24 cellular contexts compared by ENCODE assay signal in genomic region chr5:117295941-117296340, GRCh38.
"Had no signal": no experiment of that assay in that cellular context is flagged by ENCODE, and none has a peak within 500 bp of the region (broad histone marks: within the 10 kb centered on the region; RNA-seq: fewer than 3 reads in every experiment).

No MANE protein-coding gene starts in this region.

- DNase-seq: effector CD4-positive, alpha-beta T cell; endodermal cell; immature natural killer cell; left colon; left ventricle myocardium superior; mesendoderm; mucosa of descending colon; naive thymus-derived CD8-positive, alpha-beta T cell; psoas muscle; stimulated activated CD4-positive, alpha-beta T cell treated with anti-CD3 and anti-CD28 coated beads, Interleukin-2, amount 100 ng/mL, for 24 hours; stimulated activated CD4-positive, alpha-beta T cell treated with anti-CD3 and anti-CD28 coated beads, Interleukin-4, amount 100 ng/mL, for 4 hours; stimulated activated naive B cell treated with anti-CD40 and anti-IgM and Interleukin-4, amounts not matched to agents 10 μg/mL and 1 μg/mL and 100 μg/mL, for 72 hours; stimulated activated naive CD8-positive, alpha-beta T cell treated with anti-CD3 and anti-CD28 coated beads, Interleukin-15, amount 100 ng/mL, for 72 hours; testis; upper lobe of right lung had no signal

- H3K4me1 Mint-ChIP-seq: immature natural killer cell; naive thymus-derived CD8-positive, alpha-beta T cell; stimulated activated naive B cell treated with anti-CD40 and anti-IgM and Interleukin-4, amounts not matched to agents 10 μg/mL and 1 μg/mL and 100 μg/mL, for 72 hours; stimulated activated naive CD8-positive, alpha-beta T cell treated with anti-CD3 and anti-CD28 coated beads, Interleukin-15, amount 100 ng/mL, for 72 hours had no signal

- H3K9me3 ChIP-seq: gastroesophageal sphincter, mucosa of descending colon, neutrophil, psoas muscle, testis, upper lobe of right lung, vagina had no signal

- H3K27ac Mint-ChIP-seq: endodermal cell; immature natural killer cell; naive thymus-derived CD8-positive, alpha-beta T cell; stimulated activated naive B cell treated with anti-CD40 and anti-IgM and Interleukin-4, amounts not matched to agents 10 μg/mL and 1 μg/mL and 100 μg/mL, for 72 hours; stimulated activated naive CD8-positive, alpha-beta T cell treated with anti-CD3 and anti-CD28 coated beads, Interleukin-15, amount 100 ng/mL, for 72 hours had no signal

- H3K4me3 ChIP-seq: coronary artery, gastroesophageal sphincter, lung, mucosa of descending colon, psoas muscle, skin epidermis, testis, tibial nerve, upper lobe of right lung, vagina had no signal

- H3K27me3 Mint-ChIP-seq: naive thymus-derived CD8-positive, alpha-beta T cell; stimulated activated naive B cell treated with anti-CD40 and anti-IgM and Interleukin-4, amounts not matched to agents 10 μg/mL and 1 μg/mL and 100 μg/mL, for 72 hours; stimulated activated naive CD8-positive, alpha-beta T cell treated with anti-CD3 and anti-CD28 coated beads, Interleukin-15, amount 100 ng/mL, for 72 hours had no signal

- H3K36me3 Mint-ChIP-seq: immature natural killer cell; naive thymus-derived CD8-positive, alpha-beta T cell; stimulated activated naive B cell treated with anti-CD40 and anti-IgM and Interleukin-4, amounts not matched to agents 10 μg/mL and 1 μg/mL and 100 μg/mL, for 72 hours had no signal

- H3K36me3 ChIP-seq: gastroesophageal sphincter, neutrophil, tibial nerve, upper lobe of right lung, vagina had no signal

- H3K4me3 Mint-ChIP-seq: endodermal cell; immature natural killer cell; naive thymus-derived CD8-positive, alpha-beta T cell; stimulated activated naive B cell treated with anti-CD40 and anti-IgM and Interleukin-4, amounts not matched to agents 10 μg/mL and 1 μg/mL and 100 μg/mL, for 72 hours; stimulated activated naive CD8-positive, alpha-beta T cell treated with anti-CD3 and anti-CD28 coated beads, Interleukin-15, amount 100 ng/mL, for 72 hours had no signal

- ATAC-seq: esophagus mucosa; gastroesophageal sphincter; left colon; left ventricle myocardium superior; mucosa of descending colon; naive thymus-derived CD8-positive, alpha-beta T cell; psoas muscle; sciatic nerve; stimulated activated naive B cell treated with anti-CD40 and anti-IgM and Interleukin-4, amounts not matched to agents 10 μg/mL and 1 μg/mL and 100 μg/mL, for 72 hours; stimulated activated naive CD8-positive, alpha-beta T cell treated with anti-CD3 and anti-CD28 coated beads, Interleukin-15, amount 100 ng/mL, for 72 hours; upper lobe of right lung had no signal

- H3K27me3 ChIP-seq: gastroesophageal sphincter, neutrophil, testis, tibial nerve, upper lobe of right lung, vagina had no signal

- H3K4me1 ChIP-seq: psoas muscle, testis, tibial nerve, upper lobe of right lung, vagina had no signal

- H3K27ac ChIP-seq: coronary artery, gastroesophageal sphincter, neutrophil, psoas muscle, skin epidermis, testis, tibial nerve, upper lobe of right lung, vagina had no signal
